Comparison of ENCODE assay signal across 8 cellular contexts in the genomic region with DNA sequence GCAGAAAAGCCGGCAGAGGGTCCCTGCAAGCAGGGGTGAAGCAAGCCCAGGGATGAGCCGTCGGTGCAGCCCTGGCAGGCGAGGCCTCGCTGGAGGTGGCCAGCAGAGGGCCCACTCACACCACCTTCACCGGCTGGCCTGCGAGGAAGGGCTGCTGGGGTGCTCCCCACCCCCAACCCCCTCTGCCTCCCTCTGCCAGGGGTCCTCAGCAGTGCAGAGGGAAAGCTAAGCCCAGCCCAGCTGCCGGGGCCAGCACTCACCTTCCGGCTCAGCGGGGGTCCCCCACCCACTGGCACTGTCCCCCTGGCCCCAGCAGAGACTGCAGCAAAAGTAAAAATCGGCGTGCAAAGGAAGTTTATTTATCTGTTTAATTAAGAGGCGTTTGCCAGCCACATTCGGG.
DNase-seq lines count a peak whose midpoint lies in the region; ATAC-seq, FAIRE-seq and TF ChIP-seq lines count a peak whose summit lies in the region.

No MANE protein-coding gene starts in this region.

- TF ChIP-seq CTCF in dorsolateral prefrontal cortex (IDR thresholded peaks at IDR 0.05 in 54 of 56, conservative IDR thresholded peaks at IDR 0.05 in 2 of 56; ENCODE audit: low read depth in 1 of 56, partially characterized antibody in 56 of 56), result peak in 53 of 56 donors; percentile 22 to 67 (median 51)
- TF ChIP-seq CTCF in pancreas (IDR thresholded peaks at IDR 0.05), result peak in 3 of 4 donors; percentile 18 to 45 (median 42)

- WGBS in pancreas, 2 donors, result 5% methylated on average over 14 of the region's 14 CpGs

- no peak overlapping the region for H3K4me3 ChIP-seq in dorsolateral prefrontal cortex
- H3K4me3 ChIP-seq in pancreas, result no peak overlapping the region

- H3K36me3 ChIP-seq in pancreas, result no peaks in the 10 kb centered on the region

- DNase-seq in NCI-H187 (lab: John Stamatoyannopoulos, UW), result peak; percentile 17 to 28
- DNase-seq in NCI-H187 treated with DMSO at 0.1 percent for 48 hours (lab: John Stamatoyannopoulos, UW), result no peak
- DNase-seq in NCI-H2171 treated with DMSO at 0.1 percent for 48 hours (lab: John Stamatoyannopoulos, UW), result peak; percentile 37
- DNase-seq in dorsolateral prefrontal cortex, result peak in 6 of 10 donors; percentile 44 to 73 (median 58)
- DNase-seq in pancreas, result peak in 2 of 6 donors; percentile 28 to 73
- DNase-seq in NCI-H510A treated with DMSO at 0.1 percent for 48 hours (lab: John Stamatoyannopoulos, UW), result no peak

- ATAC-seq in pancreas (peak; percentile 40 to 82 (median 79)), GM19328 (IDR thresholded peaks at IDR 0.05; ENCODE audit: unreplicated experiment) (no peak), GM21528 (IDR thresholded peaks at IDR 0.05; ENCODE audit: low FRiP score, unreplicated experiment) (no peak)

- H3K27ac ChIP-seq in dorsolateral prefrontal cortex, result peak overlapping the region in 1 of 59 donors; percentile 17
- no peak overlapping the region for H3K27ac ChIP-seq in pancreas

- no peak for FAIRE-seq in pancreas (lab: Jason Lieb, UNC)

- peaks cover 0 to 89% (median 40%) of the 10 kb centered on the region in 45 donors for H3K27me3 ChIP-seq in dorsolateral prefrontal cortex
- peaks cover 0 to 20% (median 4%) of the 10 kb centered on the region in 4 donors for H3K27me3 ChIP-seq in pancreas

- no peaks in the 10 kb centered on the region for H3K4me1 ChIP-seq in pancreas

- H3K9me3 ChIP-seq in pancreas, result no peaks in the 10 kb centered on the region

- intact Hi-C loops in dorsolateral prefrontal cortex (cut with DNase I), result loop anchor here (5.0 to 10.0 kb wide), 2 partner anchors 204 to 207 kb away; no protein-coding TSS in a partner anchor
- intact Hi-C loops in pancreas (cut with DNase I), result no loop called here

Comparison
In these comparisons a context has a peak if more than half of its experiments do, and no peak if none do; other contexts are left out.
1. DNase-seq: peak in NCI-H187 (2 of 2), NCI-H2171 treated with DMSO at 0.1 percent for 48 hours (single experiment) and dorsolateral prefrontal cortex (6 of 10); none in NCI-H187 treated with DMSO at 0.1 percent for 48 hours (single experiment) and NCI-H510A treated with DMSO at 0.1 percent for 48 hours (single experiment).
2. ATAC-seq: peak in pancreas (4 of 4); none in GM19328 (single experiment) and GM21528 (single experiment).
3. intact Hi-C loops: an anchor here in dorsolateral prefrontal cortex (5.0 to 10.0 kb wide); none called in pancreas.